Comparison of ENCODE assay signal across 8 cellular contexts in the genomic region with DNA sequence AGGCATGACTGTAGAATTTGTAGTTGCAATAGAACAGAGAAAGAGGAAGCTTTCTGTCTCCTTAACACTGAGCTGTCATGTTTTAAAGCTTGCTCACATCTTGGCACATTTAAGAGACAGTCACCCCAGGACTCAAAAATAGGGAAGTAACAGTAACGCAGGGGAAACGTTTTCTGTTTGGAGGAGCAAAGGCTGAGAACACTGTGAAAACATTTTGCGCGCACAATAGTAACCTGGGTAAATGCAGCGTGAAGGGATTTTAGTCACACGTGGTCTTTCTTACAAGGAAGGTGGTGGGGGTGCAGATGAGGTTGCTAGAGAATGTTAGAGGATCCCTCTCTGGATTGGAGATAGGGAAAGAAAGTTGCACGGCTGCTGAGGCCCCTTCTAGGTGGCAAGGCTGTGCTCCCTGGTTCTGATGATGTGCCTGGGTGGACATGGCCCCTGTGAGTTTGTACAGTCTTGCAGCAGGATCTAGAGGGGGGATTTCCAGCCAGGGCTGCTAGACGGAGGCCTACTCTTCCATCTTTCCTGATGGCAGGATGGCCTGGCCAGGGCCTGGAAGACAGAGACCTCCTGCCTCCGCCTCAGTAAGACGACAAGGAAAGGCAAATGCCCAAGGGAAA. TPM values are rescaled to one million over a fixed set of nuclear protein-coding genes. Genes with fewer than 3 reads are reported as not detected.
DNase-seq lines count a peak whose midpoint lies in the region; ATAC-seq lines count a peak whose summit lies in the region.

No MANE protein-coding gene starts in this region.

- H4K20me1 ChIP-seq in BLaER1 = no peaks in the 10 kb centered on the region

- H3K4me3 ChIP-seq in BLaER1 (no peak overlapping the region), mesendoderm (ENCODE audit: low read length) (no peak overlapping the region)

- H3K36me3 ChIP-seq in BLaER1 (peaks cover 62% of the 10 kb centered on the region), mesendoderm (ENCODE audit: control insufficient read depth, insufficient read depth, low read length) (no peaks in the 10 kb centered on the region)

- peak overlapping the region; percentile 72 to 94 (median 90) for H3K27ac Mint-ChIP-seq in immature natural killer cell

- intact Hi-C loops in head of caudate nucleus (cut with DNase I) = no loop called here

- H3K56ac ChIP-seq in mesendoderm (ENCODE audit: low read length) = no peak overlapping the region

- DNase-seq in SKM-1 (lab: John Stamatoyannopoulos, UW; ENCODE audit: unreplicated experiment) (peak; percentile 90), immature natural killer cell (no peak), mesendoderm (no peak), head of caudate nucleus (no peak), DMS 273 (lab: John Stamatoyannopoulos, UW; ENCODE audit: unreplicated experiment) (no peak), HK-2 (ENCODE audit: unreplicated experiment) (no peak)

- no peak overlapping the region for H2BK120ac ChIP-seq in mesendoderm (ENCODE audit: low read depth, low read length)

- H3K4me1 ChIP-seq in BLaER1 = peaks cover 20% of the 10 kb centered on the region
- no peaks in the 10 kb centered on the region for H3K4me1 ChIP-seq in mesendoderm (ENCODE audit: control insufficient read depth, low read depth, low read length)

- H3K9ac ChIP-seq in BLaER1 (peak overlapping the region; percentile 26; the same call in 1 of the 2 replicates), mesendoderm (ENCODE audit: low read length) (no peak overlapping the region)

- no peaks in the 10 kb centered on the region for H3K27me3 ChIP-seq in BLaER1
- H3K27me3 ChIP-seq in mesendoderm (ENCODE audit: insufficient read depth, low read length, poor library complexity) = no peaks in the 10 kb centered on the region

- no peaks in the 10 kb centered on the region for H3K79me1 ChIP-seq in mesendoderm (ENCODE audit: low read length)

- peak overlapping the region; percentile 66 for H3K4me2 ChIP-seq in BLaER1
- H3K4me2 ChIP-seq in mesendoderm (ENCODE audit: low read length) = no peak overlapping the region

- no peak overlapping the region for H3K18ac ChIP-seq in mesendoderm (ENCODE audit: low read length)

- no peaks in the 10 kb centered on the region for H3K9me3 ChIP-seq in BLaER1

- no peak overlapping the region for H3K23ac ChIP-seq in mesendoderm (ENCODE audit: low read length)

- H3K4ac ChIP-seq in mesendoderm (ENCODE audit: low read depth, low read length) = no peak overlapping the region

- H3K36me3 Mint-ChIP-seq in immature natural killer cell = peaks cover 12 to 37% (median 17%) of the 10 kb centered on the region in 3 donors

- H3K27ac ChIP-seq in BLaER1 = peak overlapping the region; percentile 66
- H3K27ac ChIP-seq in mesendoderm (ENCODE audit: low read depth, low read length) = no peak overlapping the region

- no peak overlapping the region for H4K5ac ChIP-seq in mesendoderm (ENCODE audit: low read length)

- no peak overlapping the region for H2BK5ac ChIP-seq in mesendoderm (ENCODE audit: low read length)

- no peak overlapping the region for H4K8ac ChIP-seq in mesendoderm (ENCODE audit: low read depth, low read length)

- H3K4me1 Mint-ChIP-seq in immature natural killer cell = peaks cover 63 to 88% of the 10 kb centered on the region in 2 donors

- H2BK15ac ChIP-seq in mesendoderm (replicated peaks; ENCODE audit: low read depth) = no peak overlapping the region

- no CpG with 5 or more reads among the region's 10 CpGs for WGBS in mesendoderm (ENCODE audit: extremely low coverage, insufficient coverage, low lambda C conversion rate)

- peaks cover 0 to 1% (median 0%) of the 10 kb centered on the region in 3 donors for H3K27me3 Mint-ChIP-seq in immature natural killer cell (ENCODE audit: low read depth in 3 of 3)

- H3K4me3 Mint-ChIP-seq in immature natural killer cell = peak overlapping the region in 2 of 5 donors; percentile 10 to 17

- H3K9me3 Mint-ChIP-seq in immature natural killer cell = no peaks in the 10 kb centered on the region

- H3K79me2 ChIP-seq in mesendoderm (ENCODE audit: control insufficient read depth, insufficient read depth, low read length) = no peaks in the 10 kb centered on the region

- peak; percentile 42 for ATAC-seq in GM21619 (IDR thresholded peaks at IDR 0.05; ENCODE audit: unreplicated experiment)

- no peak overlapping the region for H2AK5ac ChIP-seq in mesendoderm (ENCODE audit: low read length)

RNA-seq across cellular contexts. Expression of gene STARD5, which starts 12.0 kb away (rescaled TPM):
- polyA plus RNA-seq in immature natural killer cell = 1 to 10 TPM in 2 of 3 donors, not detected in 1; 1.7 to 3.8 TPM
- 0.74 TPM for polyA plus RNA-seq in mesendoderm (2013, experiment 1 of 2)
- 0.87 TPM for polyA plus RNA-seq in mesendoderm (2013, experiment 2 of 2)
